8 cellular contexts compared by ENCODE assay signal in genomic region chr18:45342653-45343052, GRCh38.
"Had no signal": no experiment of that assay in that cellular context is flagged by ENCODE, and none has a peak within 500 bp of the region (broad histone marks: within the 10 kb centered on the region; RNA-seq: fewer than 3 reads in every experiment).

No MANE protein-coding gene starts in this region.

- H3K9ac ChIP-seq: GM23248 had no signal

- H3K4me3 ChIP-seq: GM23248, HAP-1, K562 had no signal

- H3K4me1 ChIP-seq: HAP-1 had no signal

- DNase-seq: GM23248, GOT3, H7, HFFc6, IMR-90 had no signal

- H3K36me3 ChIP-seq: HAP-1 had no signal

- H2AFZ ChIP-seq: GM23248 had no signal

- H3K27ac ChIP-seq: GM23248, HL-60 had no signal

- H3K9me3 ChIP-seq: HAP-1 had no signal
